In the genomic region with DNA sequence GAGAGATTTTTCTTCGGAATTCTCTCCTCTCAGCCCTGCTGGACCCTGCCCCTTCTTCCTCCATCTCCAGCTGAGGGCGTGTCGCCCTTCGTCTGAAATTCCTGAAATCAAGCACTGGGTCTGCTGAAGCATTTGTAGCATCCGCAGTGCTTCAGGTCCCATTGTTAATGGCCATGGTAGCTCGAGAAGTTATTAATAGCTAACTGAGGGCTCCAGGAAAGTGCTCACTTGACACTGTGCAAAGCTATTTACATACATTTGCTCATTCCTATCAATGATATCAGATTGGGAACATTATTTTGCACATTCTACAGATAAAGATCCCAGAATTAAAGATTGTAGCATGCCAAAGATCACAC, we compare ENCODE assay signal across 8 cellular contexts.
DNase-seq lines count a peak whose midpoint lies in the region; ATAC-seq and TF ChIP-seq lines count a peak whose summit lies in the region.

No MANE protein-coding gene starts in this region.

- peak; percentile 26 for ATAC-seq in HG03175 (IDR thresholded peaks at IDR 0.05; ENCODE audit: unreplicated experiment)
- ATAC-seq in activated naive CD8-positive, alpha-beta T cell treated with anti-CD3 and anti-CD28 coated beads, Interleukin-2, amount 50 U/mL, for 24 hours: no peak

- no peak for TF ChIP-seq CTCF in GM13977 (IDR thresholded peaks at IDR 0.05; ENCODE audit: extremely low read depth, insufficient read depth, missing control alignments)

- H3K27ac Mint-ChIP-seq in activated naive CD8-positive, alpha-beta T cell treated with anti-CD3 and anti-CD28 coated beads, Interleukin-2, amount 50 U/mL, for 24 hours: peak overlapping the region; percentile 86

- H3K27me3 Mint-ChIP-seq in activated naive CD8-positive, alpha-beta T cell treated with anti-CD3 and anti-CD28 coated beads, Interleukin-2, amount 50 U/mL, for 24 hours: no peaks in the 10 kb centered on the region

- H3K4me1 Mint-ChIP-seq in activated naive CD8-positive, alpha-beta T cell treated with anti-CD3 and anti-CD28 coated beads, Interleukin-2, amount 50 U/mL, for 24 hours: peaks cover 37% of the 10 kb centered on the region

- H3K4me3 Mint-ChIP-seq in activated naive CD8-positive, alpha-beta T cell treated with anti-CD3 and anti-CD28 coated beads, Interleukin-2, amount 50 U/mL, for 24 hours: peak overlapping the region; percentile 100

- peaks cover 21% of the 10 kb centered on the region for H3K36me3 Mint-ChIP-seq in activated naive CD8-positive, alpha-beta T cell treated with anti-CD3 and anti-CD28 coated beads, Interleukin-2, amount 50 U/mL, for 24 hours (ENCODE audit: low read depth)

- in situ Hi-C loops in GM13977 (cut with MboI; ENCODE audit: low pct_unique_long_range_greater_than_20kb, low sequenced_read_pairs, unreplicated experiment): no loop called here

- no peaks in the 10 kb centered on the region for H3K9me3 Mint-ChIP-seq in activated naive CD8-positive, alpha-beta T cell treated with anti-CD3 and anti-CD28 coated beads, Interleukin-2, amount 50 U/mL, for 24 hours

- H3K27ac ChIP-seq in substantia nigra (ENCODE audit: low read depth, low read length, poor library complexity, severe bottlenecking): peak overlapping the region; percentile 82

- peak; percentile 62 for DNase-seq in NCI-H748 (lab: John Stamatoyannopoulos, UW; ENCODE audit: unreplicated experiment)
- no peak for DNase-seq in NCI-H748 treated with DMSO at 0.1 percent for 48 hours (lab: John Stamatoyannopoulos, UW)
- no peak for DNase-seq in activated naive CD8-positive, alpha-beta T cell treated with anti-CD3 and anti-CD28 coated beads, Interleukin-2, amount 50 U/mL, for 24 hours
- DNase-seq in inferior parietal cortex (ENCODE audit: extremely low spot score): peak; percentile 31
- DNase-seq in substantia nigra (lab: John Stamatoyannopoulos, UW): peak in 1 of 49 donors; percentile 35
- no peak for DNase-seq in effector CD8-positive, alpha-beta T cell (lab: John Stamatoyannopoulos, UW)
- DNase-seq in GM13977 (ENCODE audit: low spot score): no peak

Comparison
In these comparisons a context has a peak if more than half of its experiments do, and no peak if none do; other contexts are left out.
1. DNase-seq: peak in NCI-H748 (single experiment) and inferior parietal cortex (single experiment); none in NCI-H748 treated with DMSO at 0.1 percent for 48 hours (single experiment), activated naive CD8-positive, alpha-beta T cell treated with anti-CD3 and anti-CD28 coated beads, Interleukin-2, amount 50 U/mL, for 24 hours (single experiment), effector CD8-positive, alpha-beta T cell (single experiment) and GM13977 (single experiment).